18 cellular contexts compared by ENCODE assay signal in genomic region chr5:116885825-116886224, GRCh38.
DNase-seq lines count a peak whose midpoint lies in the region; ATAC-seq and TF ChIP-seq lines count a peak whose summit lies in the region.
"Had no signal": no experiment of that assay in that cellular context is flagged by ENCODE, and none has a peak within 500 bp of the region (broad histone marks: within the 10 kb centered on the region; RNA-seq: fewer than 3 reads in every experiment).

No MANE protein-coding gene starts in this region.

- intact Hi-C loops in PC-9 (cut with micrococcal nuclease; ENCODE audit: unreplicated experiment) = no loop called here

- BruUV-seq in PC-9 (replicated peaks; lab: Mats Ljungman, UMichigan) = no TSS peak

- H3K9me3 ChIP-seq in PC-9 (ENCODE audit: insufficient read depth, low read depth) = no peaks in the 10 kb centered on the region
- H3K9me3 ChIP-seq: vagina had no signal

- CTCF ChIA-PET in PC-9 (lab: Charles Lee) = no interaction called here

- ATAC-seq in GM18511 (IDR thresholded peaks at IDR 0.05; ENCODE audit: unreplicated experiment) = peak; percentile 72
- peak; percentile 75 for ATAC-seq in GM19452 (IDR thresholded peaks at IDR 0.05; ENCODE audit: unreplicated experiment)
- peak; percentile 77 for ATAC-seq in HG02759 (IDR thresholded peaks at IDR 0.05; ENCODE audit: unreplicated experiment)
- ATAC-seq in HG03342 (IDR thresholded peaks at IDR 0.05; ENCODE audit: unreplicated experiment) = peak; percentile 57
- ATAC-seq: esophagus mucosa, HCT116 had no signal

- H3K4me3 ChIP-seq in PC-9 = no peak overlapping the region
- H3K4me3 ChIP-seq: smooth muscle cell, vagina had no signal

- no peak for DNase-seq in COLO668 (lab: John Stamatoyannopoulos, UW; ENCODE audit: unreplicated experiment)
- no peak for DNase-seq in activated effector memory CD4-positive, alpha-beta T cell treated with anti-CD3 and anti-CD28 coated beads, Interleukin-2, amount 50 U/mL, for 16 hours
- no peak for DNase-seq in PC-9
- DNase-seq in CD1c-positive myeloid dendritic cell (ENCODE audit: extremely low spot score) = no peak
- DNase-seq: ACHN, NCI-H187, NCI-H748 treated with DMSO at 0.1 percent for 48 hours, SW 1271 had no signal

- no peak for TF ChIP-seq CTCF in PC-9 (conservative IDR thresholded peaks at IDR 0.05)

- no peaks in the 10 kb centered on the region for H3K4me1 ChIP-seq in PC-9 (replicated peaks; ENCODE audit: insufficient read depth)
- H3K4me1 ChIP-seq: parathyroid adenoma, vagina had no signal

- H3K9me2 ChIP-seq in PC-9 (ENCODE audit: insufficient read depth) = no peaks in the 10 kb centered on the region

- no peaks in the 10 kb centered on the region for H3K79me2 ChIP-seq in PC-9 (ENCODE audit: low read depth)
- H3K79me2 ChIP-seq: parathyroid adenoma had no signal

- no peak overlapping the region for H2AFZ ChIP-seq in PC-9
- H2AFZ ChIP-seq: parathyroid adenoma had no signal

- H3K4me2 ChIP-seq in PC-9 = no peak overlapping the region
- H3K4me2 ChIP-seq: smooth muscle cell had no signal

- H3K36me3 ChIP-seq in PC-9 (ENCODE audit: low read depth) = no peaks in the 10 kb centered on the region
- H3K36me3 ChIP-seq: vagina had no signal

- POLR2A ChIA-PET in PC-9 (lab: Charles Lee; ENCODE audit: unreplicated experiment) = no interaction called here

- H3K27me3 ChIP-seq in PC-9 (ENCODE audit: insufficient read depth, low read depth) = peaks cover 31% of the 10 kb centered on the region; the same call in 1 of the 2 replicates
- H3K27me3 ChIP-seq: vagina had no signal

- no peaks in the 10 kb centered on the region for H4K20me1 ChIP-seq in PC-9 (ENCODE audit: insufficient read depth)

- no peaks in the 10 kb centered on the region for H3F3A ChIP-seq in PC-9 (ENCODE audit: insufficient read depth, low read depth)

- H3K27ac ChIP-seq in PC-9 = no peak overlapping the region
- H3K27ac ChIP-seq: parathyroid adenoma, vagina, VCaP had no signal
